ENCODE assay signal across 17 cellular contexts in the genomic region with DNA sequence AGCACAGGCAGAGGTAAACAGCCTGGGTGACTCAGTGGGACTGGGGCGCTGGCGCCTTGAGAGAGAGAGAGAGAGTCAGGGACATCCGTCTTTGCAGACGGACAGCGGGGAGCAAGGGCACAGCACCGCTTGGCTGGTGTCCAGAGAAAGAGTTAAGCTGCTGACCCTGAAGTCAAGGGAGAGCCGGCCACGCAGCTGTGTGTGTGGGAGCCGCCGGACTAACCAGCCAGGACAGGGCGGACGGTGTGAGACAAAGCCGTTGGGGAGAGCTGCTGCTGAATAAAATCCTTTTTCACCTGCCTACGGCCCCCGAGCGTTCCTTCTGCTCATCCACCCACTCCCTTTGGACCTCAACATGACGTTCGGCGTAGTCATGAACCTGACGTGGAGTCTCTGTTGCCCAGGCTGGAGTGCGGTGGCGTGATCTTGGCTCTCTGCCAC. TPM values are rescaled to one million over a fixed set of nuclear protein-coding genes. Genes with fewer than 3 reads are reported as not detected.
A peak's percentile ranks its signal among the peaks of the same experiment; 100 is the strongest.
DNase-seq lines count a peak whose midpoint lies in the region; ATAC-seq and TF ChIP-seq lines count a peak whose summit lies in the region.
"Had no signal": no experiment of that assay in that cellular context is flagged by ENCODE, and none has a peak within 500 bp of the region (broad histone marks: within the 10 kb centered on the region; RNA-seq: fewer than 3 reads in every experiment).

No MANE protein-coding gene starts in this region.

- H3K4me1 ChIP-seq in body of pancreas (peaks cover 6% of the 10 kb centered on the region), right atrium auricular region (no peaks in the 10 kb centered on the region)

- no peaks in the 10 kb centered on the region for H3K9me3 ChIP-seq in body of pancreas
- no peaks in the 10 kb centered on the region for H3K9me3 ChIP-seq in right atrium auricular region

- no peaks in the 10 kb centered on the region for H3K27me3 ChIP-seq in body of pancreas
- H3K27me3 ChIP-seq in right atrium auricular region: no peaks in the 10 kb centered on the region
- H3K27me3 ChIP-seq: hepatocyte had no signal

- H3K4me3 ChIP-seq in body of pancreas: no peak overlapping the region
- H3K4me3 ChIP-seq in right atrium auricular region: no peak overlapping the region
- H3K4me3 ChIP-seq: hepatocyte had no signal

- ATAC-seq in body of pancreas: peak; percentile 25
- ATAC-seq in GM21447 (IDR thresholded peaks at IDR 0.05; ENCODE audit: unreplicated experiment): no peak
- ATAC-seq: HCT116 had no signal

- peak overlapping the region in 1 of 4 donors; percentile 53 for H3K27ac ChIP-seq in body of pancreas
- H3K27ac ChIP-seq in right atrium auricular region: peak overlapping the region; percentile 59 to 64

- H3K36me3 ChIP-seq in body of pancreas (replicated peaks in 1 of 2; ENCODE audit: insufficient read depth in 1 of 2, low read depth in 2 of 2) (no peaks in the 10 kb centered on the region), right atrium auricular region (no peaks in the 10 kb centered on the region)

- 19 to 25% methylated on average over 19 to 22 of the region's 22 CpGs for WGBS in body of pancreas, 2 donors

- DNase-seq in DMS153 treated with DMSO at 0.1 percent for 48 hours (lab: John Stamatoyannopoulos, UW; ENCODE audit: unreplicated experiment): peak; percentile 14
- DNase-seq in body of pancreas: peak; percentile 11 to 37 (median 26)
- DNase-seq in right atrium auricular region (ENCODE audit: low spot score): peak; percentile 59
- DNase-seq in renal cortical epithelial cell (ENCODE audit: low read depth): peak; percentile 29
- no peak for DNase-seq in stimulated activated CD4-positive, alpha-beta T cell treated with anti-CD3 and anti-CD28 coated beads, Interleukin-4, amount 100 ng/mL, for 1 hour
- DNase-seq in activated CD4-positive, alpha-beta T cell treated with anti-CD3 and anti-CD28 coated beads for 48 hours: no peak
- no peak for DNase-seq in NCI-H1436 (lab: John Stamatoyannopoulos, UW)
- DNase-seq: activated B cell treated with CpG ODN at 0.5 μM for 24 hours, activated T-cell treated with anti-CD3 and anti-CD28 coated beads for 4 hours, NCI-H1105, NCI-H524 treated with DMSO at 0.1 percent for 48 hours had no signal

- intact Hi-C loops in body of pancreas (cut with DNase I): no loop called here

- TF ChIP-seq CTCF in body of pancreas (IDR thresholded peaks at IDR 0.05) (no peak), right atrium auricular region (IDR thresholded peaks at IDR 0.05) (no peak)

- TF ChIP-seq POLR2A in body of pancreas (IDR thresholded peaks at IDR 0.05): no peak

RNA-seq across cellular contexts. Expression of a gene that starts 14.5 kb away (rescaled TPM):
- total RNA-seq in body of pancreas (under 1 TPM in 1 of 2 donors, not detected in 1; under 0.01 TPM), right atrium auricular region (not detected), renal cortical epithelial cell (not detected in 2 replicates)
- total RNA-seq: activated B cell treated with CpG ODN at 0.5 μM for 24 hours, Daoy, hepatocyte, SK-MEL-5 had no signal

RNA-seq across cellular contexts. Expression of a gene that starts 30.0 kb away (rescaled TPM):
- total RNA-seq in body of pancreas (not detected), right atrium auricular region (not detected), renal cortical epithelial cell (not detected in 2 replicates)
- total RNA-seq: activated B cell treated with CpG ODN at 0.5 μM for 24 hours, Daoy, hepatocyte, mononuclear cell had no signal

Comparison
In these comparisons a context has a peak if more than half of its experiments do, and no peak if none do; other contexts are left out.
1. DNase-seq: peak in DMS153 treated with DMSO at 0.1 percent for 48 hours (single experiment), body of pancreas (4 of 4), right atrium auricular region (single experiment) and renal cortical epithelial cell (single experiment); none in stimulated activated CD4-positive, alpha-beta T cell treated with anti-CD3 and anti-CD28 coated beads, Interleukin-4, amount 100 ng/mL, for 1 hour (single experiment), activated CD4-positive, alpha-beta T cell treated with anti-CD3 and anti-CD28 coated beads for 48 hours (single experiment) and NCI-H1436 (single experiment).